Comparison of ENCODE assay signal across 11 cellular contexts in genomic region chr12:95674631-95675030, GRCh38.
A peak's percentile ranks its signal among the peaks of the same experiment; 100 is the strongest.
DNase-seq lines count a peak whose midpoint lies in the region; ATAC-seq and TF ChIP-seq lines count a peak whose summit lies in the region.
"Had no signal": no experiment of that assay in that cellular context is flagged by ENCODE, and none has a peak within 500 bp of the region (broad histone marks: within the 10 kb centered on the region; RNA-seq: fewer than 3 reads in every experiment).

No MANE protein-coding gene starts in this region.

- peaks cover 3% of the 10 kb centered on the region; the same call in 1 of the 2 replicates for H3K4me1 ChIP-seq in PC-3 (ENCODE audit: insufficient read depth, low read length)

- no peaks in the 10 kb centered on the region for H3K9me2 ChIP-seq in PC-3 (replicated peaks; ENCODE audit: low read length)

- H3K9me3 ChIP-seq in PC-3 (ENCODE audit: low read length), result no peaks in the 10 kb centered on the region
- H3K9me3 ChIP-seq: sigmoid colon had no signal

- H2AFZ ChIP-seq in PC-3 (ENCODE audit: low read length), result no peak overlapping the region

- no peak overlapping the region for H3K4me3 ChIP-seq in PC-3 (ENCODE audit: low read length)
- H3K4me3 ChIP-seq: sigmoid colon had no signal

- H3K27me3 ChIP-seq in PC-3 (ENCODE audit: low read length), result no peaks in the 10 kb centered on the region
- H3K27me3 ChIP-seq: sigmoid colon had no signal

- no peak overlapping the region for H3K9ac ChIP-seq in PC-3 (ENCODE audit: low read length)

- no peak for TF ChIP-seq CTCF in PC-3 (conservative IDR thresholded peaks at IDR 0.05; ENCODE audit: low read depth, low read length)

- H3K36me3 ChIP-seq in PC-3 (ENCODE audit: low read depth, low read length), result peaks cover 7% of the 10 kb centered on the region; the same call in 1 of the 2 replicates
- H3K36me3 ChIP-seq: sigmoid colon had no signal

- H3K79me2 ChIP-seq in PC-3 (ENCODE audit: low read length), result no peaks in the 10 kb centered on the region

- DNase-seq in DMS 273 (lab: John Stamatoyannopoulos, UW; ENCODE audit: unreplicated experiment) (peak; percentile 96), NCI-H1694 (lab: John Stamatoyannopoulos, UW) (peak; percentile 91), RPMI8226 (peak; percentile 75), left ventricle myocardium superior (no peak), PC-3 (no peak), DMS114 treated with DMSO at 0.1 percent for 48 hours (lab: John Stamatoyannopoulos, UW; ENCODE audit: unreplicated experiment) (no peak)
- DNase-seq: C1 segment of cervical spinal cord, sigmoid colon had no signal

- no peaks in the 10 kb centered on the region for H4K20me1 ChIP-seq in PC-3 (ENCODE audit: low read length)

- H3K27ac ChIP-seq in PC-3 (ENCODE audit: low read length), result no peak overlapping the region
- H3K27ac ChIP-seq: sigmoid colon had no signal

- intact Hi-C loops in left ventricle myocardium superior (cut with micrococcal nuclease) (no loop called here), PC-3 (cut with micrococcal nuclease) (no loop called here)

- CTCF ChIA-PET in PC-3 (lab: Charles Lee), result no interaction called here

- H3K4me2 ChIP-seq in PC-3 (ENCODE audit: low read length), result no peak overlapping the region

- no peaks in the 10 kb centered on the region for H3F3A ChIP-seq in PC-3 (ENCODE audit: low read length, unreplicated experiment)

- POLR2A ChIA-PET in PC-3 (lab: Charles Lee; ENCODE audit: unreplicated experiment), result no interaction called here

- BruUV-seq in PC-3 (replicated peaks; lab: Mats Ljungman, UMichigan), result no TSS peak

- peak; percentile 76 for ATAC-seq in left ventricle myocardium superior
- ATAC-seq in HG03135 (IDR thresholded peaks at IDR 0.05; ENCODE audit: unreplicated experiment), result no peak
- no peak for ATAC-seq in GM21528 (IDR thresholded peaks at IDR 0.05; ENCODE audit: low FRiP score, unreplicated experiment)
- no peak for ATAC-seq in PC-3
- ATAC-seq: HCT116 had no signal

Comparison
In these comparisons a context has a peak if more than half of its experiments do, and no peak if none do; other contexts are left out.
1. DNase-seq: peak in DMS 273 (single experiment), NCI-H1694 (single experiment) and RPMI8226 (single experiment); none in left ventricle myocardium superior (single experiment), PC-3 (single experiment) and DMS114 treated with DMSO at 0.1 percent for 48 hours (single experiment).